1 cellular context compared by ENCODE assay signal in genomic region chr4:47510506-47511143, GRCh38.
A peak's percentile ranks its signal among the peaks of the same experiment; 100 is the strongest.
TF ChIP-seq lines count a peak whose summit lies in the region.

No MANE protein-coding gene starts in this region.

TF ChIP-seq in GM12878, 131 proteins besides CTCF, POLR2A, EP300 and RAD21 (continued from another document and continues in another):
- TF ChIP-seq ZNF687 (IDR thresholded peaks at IDR 0.05) (0 out of 2 replicates have a peak, but pooled peaks have one; percentile 35), FOS (IDR thresholded peaks at IDR 0.05; ENCODE audit: borderline replicate concordance, extremely low read depth, insufficient read length) (no peak), CREB1 (IDR thresholded peaks at IDR 0.05; ENCODE audit: low read depth) (0 out of 2 replicates have a peak, but pooled peaks have one; percentile 5), ZNF217 (IDR thresholded peaks at IDR 0.05) (0 out of 2 replicates have a peak, but pooled peaks have one; percentile 76), ZNF592 (IDR thresholded peaks at IDR 0.05) (no peak), RFX5 (IDR thresholded peaks at IDR 0.05; ENCODE audit: low read depth, low read length) (no peak), HDGF (IDR thresholded peaks at IDR 0.05) (no peak), GABPA (IDR thresholded peaks at IDR 0.05; ENCODE audit: low read depth) (no peak), ZBED1 (IDR thresholded peaks at IDR 0.05; ENCODE audit: borderline replicate concordance) (no peak), ZBTB4 (CRISPR knock-in tag; IDR thresholded peaks at IDR 0.05) (no peak), CHD4 (IDR thresholded peaks at IDR 0.05) (no peak), ZNF384 (IDR thresholded peaks at IDR 0.05; ENCODE audit: borderline replicate concordance, low read depth, low read length) (no peak), NFIC (IDR thresholded peaks at IDR 0.05; ENCODE audit: low read depth, low read length) (peak; percentile 82), EZH2 (IDR thresholded peaks at IDR 0.05; ENCODE audit: borderline replicate concordance, control insufficient read depth, low read depth, low read length) (no peak), SUZ12 (IDR thresholded peaks at IDR 0.05; ENCODE audit: unreplicated experiment) (no peak), TCF12 (IDR thresholded peaks at IDR 0.05; ENCODE audit: low read depth, low read length) (no peak), SUPT20H (IDR thresholded peaks at IDR 0.05; ENCODE audit: borderline replicate concordance, control insufficient read depth, low read depth, low read length) (no peak), SIX5 (IDR thresholded peaks at IDR 0.05; ENCODE audit: low read depth, low read length, severe bottlenecking) (no peak), ZBTB33 (IDR thresholded peaks at IDR 0.05) (no peak), RBBP5 (conservative IDR thresholded peaks at IDR 0.05) (no peak), NRF1 (conservative IDR thresholded peaks at IDR 0.05; ENCODE audit: low read depth, low read length) (no peak), EGR1 (IDR thresholded peaks at IDR 0.05; ENCODE audit: borderline replicate concordance in 1 of 2, low read depth in 2 of 2, low read length in 2 of 2) (no peak), IRF5 (IDR thresholded peaks at IDR 0.05; ENCODE audit: borderline replicate concordance) (no peak), BCL3 (IDR thresholded peaks at IDR 0.05; ENCODE audit: borderline replicate concordance, insufficient read depth, low read depth, low read length, poor library complexity, severe bottlenecking) (no peak), JUNB (IDR thresholded peaks at IDR 0.05) (peak; percentile 76), NR2C2 (IDR thresholded peaks at IDR 0.05; ENCODE audit: borderline replicate concordance, control insufficient read depth, insufficient read length, low read depth) (no peak), HDAC6 (IDR thresholded peaks at IDR 0.05; ENCODE audit: unreplicated experiment) (no peak), CBX5 (IDR thresholded peaks at IDR 0.05; ENCODE audit: low read depth) (no peak), YY1 (IDR thresholded peaks at IDR 0.05; ENCODE audit: low read depth, low read length) (no peak), REST (IDR thresholded peaks at IDR 0.05; ENCODE audit: low read depth, low read length) (no peak), USF2 (IDR thresholded peaks at IDR 0.05; ENCODE audit: borderline replicate concordance, low read depth, low read length) (no peak), IKZF1 (conservative IDR thresholded peaks at IDR 0.05) (peak; percentile 80), BHLHE40 (IDR thresholded peaks at IDR 0.05; ENCODE audit: borderline replicate concordance in 1 of 2, low read depth in 2 of 2, low read length in 1 of 2) (peak; percentile 52 to 58; a peak in 3 of 4 replicates), MYC (IDR thresholded peaks at IDR 0.05; ENCODE audit: insufficient read depth, insufficient read length, insufficient replicate concordance, low read length, severe bottlenecking) (no peak), RELB (IDR thresholded peaks at IDR 0.05; ENCODE audit: low read depth) (peak; percentile 91)
